In the genomic region with DNA sequence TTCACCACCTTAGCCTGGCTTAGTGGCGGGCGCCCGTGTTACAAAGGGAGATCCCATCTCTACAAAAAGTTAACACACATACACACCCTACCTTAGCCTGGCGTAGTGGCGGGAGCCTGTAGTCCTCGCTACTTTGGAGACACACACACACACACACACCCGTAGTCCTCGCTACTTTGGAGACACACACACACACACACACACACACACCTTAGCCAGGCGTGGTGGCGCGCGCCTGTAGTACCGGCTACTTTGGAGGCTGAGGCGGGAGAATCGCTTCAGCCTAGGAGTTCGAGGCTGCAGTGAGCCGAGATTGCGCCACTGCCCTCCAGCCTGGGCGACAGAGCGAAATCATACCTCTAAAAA, we compare ENCODE assay signal across 8 cellular contexts. TPM values are rescaled to one million over a fixed set of nuclear protein-coding genes. Genes with fewer than 3 reads are reported as not detected.
DNase-seq lines count a peak whose midpoint lies in the region; ATAC-seq and TF ChIP-seq lines count a peak whose summit lies in the region.

No MANE protein-coding gene starts in this region.

- TF ChIP-seq CTCF in Calu3 (IDR thresholded peaks at IDR 0.05; ENCODE audit: unreplicated experiment), result no peak
- no peak for TF ChIP-seq CTCF in Peyer's patch (IDR thresholded peaks at IDR 0.05)
- no peak for TF ChIP-seq CTCF in mammary epithelial cell (conservative IDR thresholded peaks at IDR 0.05 in 1 of 2, IDR thresholded peaks at IDR 0.05 in 1 of 2; ENCODE audit: extremely low read depth in 1 of 2, insufficient read depth in 1 of 2, low read depth in 1 of 2, low read length in 2 of 2)
- TF ChIP-seq CTCF in lower leg skin (IDR thresholded peaks at IDR 0.05), result no peak

- peaks cover 91% of the 10 kb centered on the region for H3K79me2 ChIP-seq in mammary epithelial cell (ENCODE audit: insufficient read depth, low read length)

- 2% methylated on average over 20 of the region's 20 CpGs for WGBS in mammary epithelial cell (ENCODE audit: low coverage, missing lambda C conversion rate)
- WGBS in lower leg skin, 2 donors, result 3 to 5% methylated on average over 20 of the region's 20 CpGs
- WGBS in thymus, result 3% methylated on average over 20 of the region's 20 CpGs

- peak overlapping the region; percentile 66 for H2AFZ ChIP-seq in mammary epithelial cell (ENCODE audit: low read depth, low read length)

- dilution Hi-C loops in mammary epithelial cell (cut with HindIII; ENCODE audit: low sequenced_read_pairs), result no loop called here

- H3K9ac ChIP-seq in mammary epithelial cell (ENCODE audit: insufficient read depth, low read length), result peak overlapping the region; percentile 86

- intact Hi-C loops in Calu3 (cut with micrococcal nuclease; ENCODE audit: unreplicated experiment) (loop anchor here (5.0 kb wide), 1 partner anchor 167 kb away; no protein-coding TSS in a partner anchor), mammary epithelial cell (cut with micrococcal nuclease) (loop anchor here (2.0 to 10.0 kb wide), 7 partner anchors 29 to 227 kb away; a partner anchor contains a TSS), lower leg skin (cut with DNase I; ENCODE audit: low total_unique reads) (no loop called here)

- TF ChIP-seq POLR2A in Peyer's patch (IDR thresholded peaks at IDR 0.05) (no peak), lower leg skin (IDR thresholded peaks at IDR 0.05) (no peak)

- no peaks in the 10 kb centered on the region for H4K20me1 ChIP-seq in mammary epithelial cell (ENCODE audit: insufficient read depth, low read length)

- H3K36me3 ChIP-seq in H7 (replicated peaks; ENCODE audit: control insufficient read depth, insufficient read depth, low read length) (peaks cover 2% of the 10 kb centered on the region), Peyer's patch (no peaks in the 10 kb centered on the region), mammary epithelial cell (ENCODE audit: insufficient read depth, low read length) (no peaks in the 10 kb centered on the region), thymus (ENCODE audit: control insufficient read depth, insufficient read depth) (no peaks in the 10 kb centered on the region)

- H3K4me1 ChIP-seq in Peyer's patch (peaks cover 7 to 55% (median 11%) of the 10 kb centered on the region in 4 donors), mammary epithelial cell (ENCODE audit: insufficient read depth, low read length) (peaks cover 39% of the 10 kb centered on the region), thymus (ENCODE audit: control insufficient read depth, insufficient read depth, low read length) (peaks cover 13% of the 10 kb centered on the region)

- peak overlapping the region; percentile 82 for H3K4me3 ChIP-seq in H7 (ENCODE audit: insufficient read depth, low read depth, low read length)
- peak overlapping the region; percentile 88 to 99 (median 96) for H3K4me3 ChIP-seq in Peyer's patch
- peak overlapping the region; percentile 87 to 90 (median 88) for H3K4me3 ChIP-seq in mammary epithelial cell (replicated peaks in 1 of 3; ENCODE audit: insufficient read depth in 1 of 3, low read depth in 2 of 3, low read length in 3 of 3)
- H3K4me3 ChIP-seq in lower leg skin (ENCODE audit: low read depth, poor library complexity, severe bottlenecking), result peak overlapping the region; percentile 88
- H3K4me3 ChIP-seq in thymus (ENCODE audit: low read length), result peak overlapping the region; percentile 93

- CTCF ChIA-PET in Calu3 (lab: Charles Lee) (no interaction called here), mammary epithelial cell (lab: Charles Lee; ENCODE audit: low non-redundant PET) (no interaction called here)

- peak overlapping the region; percentile 91 for H3K4me3 Mint-ChIP-seq in Calu3 (ENCODE audit: low read depth, unreplicated experiment)

- H3K4me2 ChIP-seq in mammary epithelial cell (ENCODE audit: insufficient read depth, low read depth, low read length), result peak overlapping the region; percentile 82

- H3K9me3 ChIP-seq in Peyer's patch (no peaks in the 10 kb centered on the region), mammary epithelial cell (replicated peaks; ENCODE audit: insufficient read depth, low read length) (no peaks in the 10 kb centered on the region), thymus (ENCODE audit: control insufficient read depth) (peaks cover 1% of the 10 kb centered on the region)

- H3K27ac ChIP-seq in Peyer's patch, result peak overlapping the region; percentile 83 to 88 (median 86)
- H3K27ac ChIP-seq in mammary epithelial cell (ENCODE audit: insufficient read depth, low read depth, low read length), result peak overlapping the region; percentile 79
- peak overlapping the region; percentile 9 for H3K27ac ChIP-seq in thymus (ENCODE audit: low read depth)

- H3K36me3 Mint-ChIP-seq in Calu3 (ENCODE audit: insufficient read depth, unreplicated experiment), result peaks cover 43% of the 10 kb centered on the region

- H3K9me3 Mint-ChIP-seq in Calu3 (ENCODE audit: low read depth, unreplicated experiment), result no peaks in the 10 kb centered on the region

- peak overlapping the region; percentile 91 for H3K27ac Mint-ChIP-seq in Calu3 (ENCODE audit: unreplicated experiment)

- H3K27me3 ChIP-seq in H7 (ENCODE audit: control insufficient read depth, insufficient read depth, low read length), result no peaks in the 10 kb centered on the region; the same call in 1 of the 2 replicates
- no peaks in the 10 kb centered on the region for H3K27me3 ChIP-seq in Peyer's patch
- no peaks in the 10 kb centered on the region for H3K27me3 ChIP-seq in mammary epithelial cell (ENCODE audit: insufficient read depth, low read length)
- H3K27me3 ChIP-seq in thymus (ENCODE audit: control insufficient read depth, insufficient read depth), result no peaks in the 10 kb centered on the region

- no peaks in the 10 kb centered on the region for H3K27me3 Mint-ChIP-seq in Calu3 (ENCODE audit: unreplicated experiment)

- peak; percentile 16 for DNase-seq in Calu3
- DNase-seq in H7, result no peak
- DNase-seq in Peyer's patch, result peak in 2 of 3 donors; percentile 48 to 53
- DNase-seq in mammary epithelial cell, result peak; percentile 28
- DNase-seq in lower leg skin (ENCODE audit: low spot score in 2 of 2), result no peak
- no peak for DNase-seq in NCI-H128 (lab: John Stamatoyannopoulos, UW; ENCODE audit: unreplicated experiment)

- peaks cover 42% of the 10 kb centered on the region for H3K4me1 Mint-ChIP-seq in Calu3 (ENCODE audit: low read depth, unreplicated experiment)

- no peak for ATAC-seq in HG03469 (IDR thresholded peaks at IDR 0.05; ENCODE audit: unreplicated experiment)

- BruUV-seq in Calu3 (replicated peaks; lab: Mats Ljungman, UMichigan) (no TSS peak), mammary epithelial cell (replicated peaks; lab: Mats Ljungman, UMichigan) (no TSS peak)

- in situ Hi-C loops in mammary epithelial cell (cut with MboI; ENCODE audit: low sequenced_read_pairs in 2 of 2), result no loop called here

RNA-seq across cellular contexts. Expression of a gene that starts 0.6 kb away (rescaled TPM):
- total RNA-seq in Calu3 (2022), result 59.1 and 60.6 TPM in 2 replicates
- total RNA-seq in H7 (2014; rRNA removed; shearing (Covaris generic)), result 33.7 and 49.7 TPM in 2 replicates
- total RNA-seq in Peyer's patch, result 10 to 100 TPM; 21.7 to 27.7 (median 24.8) TPM
- 10 to 100 TPM; 32.0 to 62.3 TPM for total RNA-seq in mammary epithelial cell
- polyA plus RNA-seq in mammary epithelial cell, result 55.5 TPM
- polyA minus RNA-seq in mammary epithelial cell, result 68.1 TPM
- 10 to 100 TPM; 23.3 to 72.3 (median 26.7) TPM for total RNA-seq in lower leg skin
- 34.9 TPM for polyA plus RNA-seq in thymus

Comparison
In these comparisons a context has a peak if more than half of its experiments do, and no peak if none do; other contexts are left out.
1. DNase-seq: peak in Calu3 (single experiment), Peyer's patch (2 of 3) and mammary epithelial cell (single experiment); none in H7 (single experiment), lower leg skin (0 of 2) and NCI-H128 (single experiment).
2. H3K27ac ChIP-seq: peak in every context shown above with its lines; median percentile 86 in Peyer's patch; 79 in mammary epithelial cell; 9 in thymus.
3. Peak in every context shown above with its lines, with median percentiles within 50 percentile points of each other: H3K4me3 ChIP-seq.